Comparison of ENCODE assay signal across 8 cellular contexts in genomic region chr9:33473643-33474352, GRCh38. TPM values are rescaled to one million over a fixed set of nuclear protein-coding genes. Genes with fewer than 3 reads are reported as not detected.
DNase-seq lines count a peak whose midpoint lies in the region; ATAC-seq and TF ChIP-seq lines count a peak whose summit lies in the region.

TSS of gene NOL6 (minus strand) at chr9:33473924. CDS start at chr9:33473842, 82 bp downstream.

- H3K27ac ChIP-seq in HUES64 (ENCODE audit: low read depth, low read length): no peak within 1 kb of the TSS
- H3K27ac ChIP-seq in OCI-LY1 (ENCODE audit: low read depth, low read length, poor library complexity, severe bottlenecking): no peak within 1 kb of the TSS

- peak within 1 kb of the TSS; percentile 89 for H3K4me3 ChIP-seq in HUES64 (ENCODE audit: low read length)
- peak within 1 kb of the TSS; percentile 86 for H3K4me3 ChIP-seq in OCI-LY1 (ENCODE audit: low read depth, low read length, poor library complexity, severe bottlenecking)

- peak; percentile 99 for ATAC-seq in GM21447 (IDR thresholded peaks at IDR 0.05; ENCODE audit: unreplicated experiment)

- in situ Hi-C loops in endometrial microvascular endothelial cells (cut with HindIII; ENCODE audit: inconsistent ontology term, low pct_unique_long_range_greater_than_20kb, low sequenced_read_pairs): loop anchor here (25.0 kb wide), 1 partner anchor 186 kb away; the partner anchor contains the start of gene NFX1

- H3K9me3 ChIP-seq in HUES64 (ENCODE audit: insufficient read depth, low read depth, low read length) (no peaks in the 10 kb centered on the region), OCI-LY1 (ENCODE audit: low read length) (no peaks in the 10 kb centered on the region)

- H3K4me1 ChIP-seq in HUES64 (ENCODE audit: insufficient read depth, low read length) (no peaks in the 10 kb centered on the region), OCI-LY1 (ENCODE audit: insufficient read depth, low read length, severe bottlenecking) (peaks cover 17% of the 10 kb centered on the region)

- peaks cover 36% of the 10 kb centered on the region for H3K36me3 Mint-ChIP-seq in Calu3 (ENCODE audit: insufficient read depth, unreplicated experiment)

- TF ChIP-seq CTCF in Calu3 (IDR thresholded peaks at IDR 0.05; ENCODE audit: unreplicated experiment): no peak
- TF ChIP-seq CTCF in OCI-LY1 (IDR thresholded peaks at IDR 0.05; ENCODE audit: low read length): no peak

- CTCF ChIA-PET in Calu3 (lab: Charles Lee): interaction anchor here (0.6 to 1.5 kb wide), 7 partner anchors 14 to 402 kb away, joined by 3 to 11 read pairs (median 4); partner anchors contain the start of gene ANKRD18B

- peak within 1 kb of the TSS; percentile 75 for H3K9ac ChIP-seq in HUES64 (ENCODE audit: low read depth, low read length)
- H3K9ac ChIP-seq in OCI-LY1 (ENCODE audit: low read length): peak within 1 kb of the TSS; percentile 77

- H3K79me2 ChIP-seq in OCI-LY1 (ENCODE audit: insufficient read depth, low read length): peaks cover 8% of the 10 kb centered on the region

- H2AFZ ChIP-seq in OCI-LY1 (ENCODE audit: low read length): peak within 1 kb of the TSS; percentile 82

- no peaks in the 10 kb centered on the region for H3K9me2 ChIP-seq in OCI-LY1 (ENCODE audit: low read depth, low read length)

- no TSS peak for BruUV-seq in Calu3 (replicated peaks; lab: Mats Ljungman, UMichigan)

- intact Hi-C loops in Calu3 (cut with micrococcal nuclease; ENCODE audit: unreplicated experiment): loop anchor here (5.0 kb wide), 2 partner anchors 34 to 186 kb away; no protein-coding TSS in a partner anchor

- H3K36me3 ChIP-seq in HUES64 (ENCODE audit: insufficient read depth, low read length) (peaks cover 33% of the 10 kb centered on the region), OCI-LY1 (ENCODE audit: insufficient read depth, low read length) (peaks cover 35% of the 10 kb centered on the region)

- no peaks in the 10 kb centered on the region for H3K9me3 Mint-ChIP-seq in Calu3 (ENCODE audit: low read depth, unreplicated experiment)

- peak; percentile 94 for DNase-seq in Calu3
- DNase-seq in activated CD8-positive, alpha-beta memory T cell treated with anti-CD3 and anti-CD28 coated beads, Interleukin-2, amount 50 U/mL, for 4 hours: peak; percentile 97
- DNase-seq in mesenteric fat pad (ENCODE audit: low spot score): peak; percentile 96
- peak; percentile 79 for DNase-seq in stimulated activated CD8-positive, alpha-beta memory T cell treated with anti-CD3 and anti-CD28 coated beads, Interleukin-15, amount 100 ng/mL, for 24 hours (ENCODE audit: low read depth)

- H3K4me2 ChIP-seq in OCI-LY1 (ENCODE audit: low read length): peak within 1 kb of the TSS; percentile 83

- H3K4me1 Mint-ChIP-seq in Calu3 (ENCODE audit: low read depth, unreplicated experiment): peaks cover 9% of the 10 kb centered on the region

- H4K20me1 ChIP-seq in OCI-LY1 (ENCODE audit: insufficient read depth, low read length): no peaks in the 10 kb centered on the region

- no peaks in the 10 kb centered on the region for H3F3A ChIP-seq in OCI-LY1 (ENCODE audit: insufficient read depth, low read length)

- no peaks in the 10 kb centered on the region for H3K27me3 ChIP-seq in HUES64 (ENCODE audit: insufficient read depth, low read length)
- no peaks in the 10 kb centered on the region for H3K27me3 ChIP-seq in OCI-LY1 (ENCODE audit: insufficient read depth, low read length)

- peak within 1 kb of the TSS; percentile 100 for H3K4me3 Mint-ChIP-seq in Calu3 (ENCODE audit: low read depth, unreplicated experiment)

- peak within 1 kb of the TSS; percentile 98 for H3K27ac Mint-ChIP-seq in Calu3 (ENCODE audit: unreplicated experiment)

- H3K27me3 Mint-ChIP-seq in Calu3 (ENCODE audit: unreplicated experiment): no peaks in the 10 kb centered on the region

- WGBS in HUES64: under 1% methylated on average over 32 of the region's 32 CpGs

RNA-seq across cellular contexts. Expression of gene NOL6, which starts in this region (rescaled TPM):
- total RNA-seq in Calu3 (2022) (39.3 and 48.7 TPM in 2 replicates), endometrial microvascular endothelial cells (ENCODE audit: inconsistent ontology term) (47.6 TPM), mesenteric fat pad (35.7 TPM)
- 30.8 TPM for polyA plus RNA-seq in HUES64 (2013, experiment 1 of 2)
- 24.1 TPM for polyA plus RNA-seq in HUES64 (2013, experiment 2 of 2)
